29 cellular contexts compared by ENCODE assay signal in the genomic region with DNA sequence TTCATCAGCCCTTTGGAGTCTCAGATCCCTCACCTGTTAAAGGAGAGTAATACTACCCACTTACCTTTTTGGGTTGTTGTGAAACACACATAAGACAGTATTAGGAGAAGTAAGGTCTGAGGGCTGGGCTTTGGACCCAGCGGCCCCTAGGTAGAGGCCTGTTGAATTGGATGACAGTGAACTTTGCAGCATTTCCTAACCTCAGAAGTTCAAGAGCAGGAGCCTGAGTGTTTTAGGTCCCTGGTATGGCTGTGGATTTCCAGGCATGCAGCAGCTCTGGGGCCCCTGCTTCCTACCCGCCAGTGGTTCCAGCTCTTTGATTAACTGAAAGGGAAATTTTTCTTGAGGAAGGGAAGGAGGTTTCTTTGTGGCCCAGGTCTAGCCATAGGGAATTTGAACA. TPM values are rescaled to one million over a fixed set of nuclear protein-coding genes. Genes with fewer than 3 reads are reported as not detected.
"Had no signal": no experiment of that assay in that cellular context is flagged by ENCODE, and none has a peak within 500 bp of the region (broad histone marks: within the 10 kb centered on the region; RNA-seq: fewer than 3 reads in every experiment).

No MANE protein-coding gene starts in this region.

- H3K9me3 ChIP-seq: esophagus squamous epithelium, neutrophil, sigmoid colon, stomach, thyroid gland, upper lobe of right lung had no signal

- H3K4me3 Mint-ChIP-seq: activated CD4-positive, alpha-beta T cell treated with anti-CD3 and anti-CD28 coated beads, Interleukin-2, amount 10 ng/mL, durations not matched to agents 7 days and 5 days; activated CD8-positive, alpha-beta memory T cell treated with anti-CD3 and anti-CD28 coated beads, Interleukin-2, amount 10 ng/mL, durations not matched to agents 7 days and 5 days; activated CD8-positive, alpha-beta T cell treated with anti-CD3 and anti-CD28 coated beads for 36 hours; nephron progenitor cell; stimulated activated naive B cell treated with anti-CD40 and anti-IgM and Interleukin-4, amounts not matched to agents 10 μg/mL and 1 μg/mL and 100 μg/mL, for 72 hours; T-helper 17 cell; WTC11 had no signal

- H3K9me3 Mint-ChIP-seq: activated CD4-positive, alpha-beta T cell treated with anti-CD3 and anti-CD28 coated beads, Interleukin-2, amount 10 ng/mL, durations not matched to agents 7 days and 5 days; activated CD8-positive, alpha-beta T cell treated with anti-CD3 and anti-CD28 coated beads for 36 hours; activated naive CD4-positive, alpha-beta T cell treated with anti-CD3 and anti-CD28 coated beads, Interleukin-2, amount 50 U/mL, for 72 hours; nephron progenitor cell; stimulated activated naive B cell treated with anti-CD40 and anti-IgM and Interleukin-4, amounts not matched to agents 10 μg/mL and 1 μg/mL and 100 μg/mL, for 72 hours; WTC11 had no signal

- DNase-seq: activated CD4-positive, alpha-beta T cell treated with anti-CD3 and anti-CD28 coated beads for 1 hour; activated CD4-positive, alpha-beta T cell treated with anti-CD3 and anti-CD28 coated beads, Interleukin-2, amount 10 ng/mL, durations not matched to agents 7 days and 5 days; activated CD8-positive, alpha-beta memory T cell treated with anti-CD3 and anti-CD28 coated beads, Interleukin-2, amount 10 ng/mL, durations not matched to agents 7 days and 5 days; activated CD8-positive, alpha-beta T cell treated with anti-CD3 and anti-CD28 coated beads for 36 hours; activated naive CD4-positive, alpha-beta T cell; activated T-cell treated with anti-CD3 and anti-CD28 coated beads, Interleukin-2, amount 50 U/mL, for 48 hours; dermis blood vessel endothelial cell; effector CD4-positive, alpha-beta T cell; esophagus squamous epithelium; foreskin melanocyte; left cardiac atrium; nephron progenitor cell; sigmoid colon; stimulated activated CD4-positive, alpha-beta T cell treated with anti-CD3 and anti-CD28 coated beads, Interleukin-15, amount 100 ng/mL, for 24 hours; stimulated activated CD4-positive, alpha-beta T cell treated with anti-CD3 and anti-CD28 coated beads, Interleukin-2, amount 100 ng/mL, for 24 hours; stimulated activated naive B cell treated with anti-CD40 and anti-IgM and Interleukin-4, amounts not matched to agents 10 μg/mL and 1 μg/mL and 100 μg/mL, for 72 hours; stomach; T-helper 17 cell; thyroid gland; upper lobe of right lung had no signal

- H3K27ac ChIP-seq: epithelial cell of prostate, esophagus squamous epithelium, neutrophil, stomach, thyroid gland, upper lobe of right lung had no signal

- H3K27me3 ChIP-seq: esophagus squamous epithelium, neutrophil, sigmoid colon, stomach, thyroid gland, upper lobe of right lung had no signal

- H3K36me3 Mint-ChIP-seq: activated CD8-positive, alpha-beta memory T cell treated with anti-CD3 and anti-CD28 coated beads, Interleukin-2, amount 10 ng/mL, durations not matched to agents 7 days and 5 days; activated naive CD4-positive, alpha-beta T cell treated with anti-CD3 and anti-CD28 coated beads, Interleukin-2, amount 50 U/mL, for 72 hours; stimulated activated naive B cell treated with anti-CD40 and anti-IgM and Interleukin-4, amounts not matched to agents 10 μg/mL and 1 μg/mL and 100 μg/mL, for 72 hours; WTC11 had no signal

- H3K27ac Mint-ChIP-seq: activated CD4-positive, alpha-beta T cell treated with anti-CD3 and anti-CD28 coated beads, Interleukin-2, amount 10 ng/mL, durations not matched to agents 7 days and 5 days; activated CD8-positive, alpha-beta memory T cell treated with anti-CD3 and anti-CD28 coated beads, Interleukin-2, amount 10 ng/mL, durations not matched to agents 7 days and 5 days; activated CD8-positive, alpha-beta T cell treated with anti-CD3 and anti-CD28 coated beads for 36 hours; activated naive CD4-positive, alpha-beta T cell treated with anti-CD3 and anti-CD28 coated beads, Interleukin-2, amount 50 U/mL, for 72 hours; nephron progenitor cell; stimulated activated naive B cell treated with anti-CD40 and anti-IgM and Interleukin-4, amounts not matched to agents 10 μg/mL and 1 μg/mL and 100 μg/mL, for 72 hours; T-helper 17 cell; WTC11 had no signal

- ATAC-seq: activated CD8-positive, alpha-beta memory T cell treated with anti-CD3 and anti-CD28 coated beads, Interleukin-2, amount 10 ng/mL, durations not matched to agents 7 days and 5 days; activated CD8-positive, alpha-beta T cell treated with anti-CD3 and anti-CD28 coated beads for 36 hours; activated naive CD4-positive, alpha-beta T cell treated with anti-CD3 and anti-CD28 coated beads, Interleukin-2, amount 50 U/mL, for 72 hours; left cardiac atrium; stimulated activated naive B cell treated with anti-CD40 and anti-IgM and Interleukin-4, amounts not matched to agents 10 μg/mL and 1 μg/mL and 100 μg/mL, for 72 hours; T-helper 17 cell; upper lobe of right lung; WTC11 had no signal

- H3K36me3 ChIP-seq: esophagus squamous epithelium, neutrophil, sigmoid colon, stomach, thyroid gland, upper lobe of right lung had no signal

- H3K4me3 ChIP-seq: esophagus squamous epithelium, sigmoid colon, stomach, thyroid gland, upper lobe of right lung had no signal

- H3K4me1 Mint-ChIP-seq: activated CD4-positive, alpha-beta T cell treated with anti-CD3 and anti-CD28 coated beads, Interleukin-2, amount 10 ng/mL, durations not matched to agents 7 days and 5 days; activated CD8-positive, alpha-beta memory T cell treated with anti-CD3 and anti-CD28 coated beads, Interleukin-2, amount 10 ng/mL, durations not matched to agents 7 days and 5 days; stimulated activated naive B cell treated with anti-CD40 and anti-IgM and Interleukin-4, amounts not matched to agents 10 μg/mL and 1 μg/mL and 100 μg/mL, for 72 hours; T-helper 17 cell had no signal

- FAIRE-seq: bronchial epithelial cell, colon, endometrium, keratinocyte had no signal

RNA-seq across cellular contexts. Expression of gene TEAD1, which starts 58.9 kb away (rescaled TPM):
- total RNA-seq: mononuclear cell had no signal
